Comparison of ENCODE assay signal across 15 cellular contexts in genomic region chr9:15696979-15697378, GRCh38.
DNase-seq lines count a peak whose midpoint lies in the region; ATAC-seq, FAIRE-seq and TF ChIP-seq lines count a peak whose summit lies in the region.
"Had no signal": no experiment of that assay in that cellular context is flagged by ENCODE, and none has a peak within 500 bp of the region (broad histone marks: within the 10 kb centered on the region; RNA-seq: fewer than 3 reads in every experiment).

No MANE protein-coding gene starts in this region.

- H3K4me1 Mint-ChIP-seq in MCF 10A (ENCODE audit: insufficient read depth, unreplicated experiment) (peaks cover 17% of the 10 kb centered on the region), T-cell (no peaks in the 10 kb centered on the region)

- no peaks in the 10 kb centered on the region for H3K9me3 ChIP-seq in breast epithelium
- H3K9me3 ChIP-seq in fibroblast of lung (ENCODE audit: control insufficient read depth, insufficient read depth, low read depth, low read length) = no peaks in the 10 kb centered on the region
- H3K9me3 ChIP-seq: pancreas, Peyer's patch had no signal

- no peaks in the 10 kb centered on the region for H3K4me1 ChIP-seq in breast epithelium
- peaks cover 7% of the 10 kb centered on the region for H3K4me1 ChIP-seq in fibroblast of lung (ENCODE audit: control insufficient read depth, extremely low read depth, insufficient read depth, low read length)
- H3K4me1 ChIP-seq: pancreas, Peyer's patch had no signal

- TF ChIP-seq CTCF in MCF 10A (IDR thresholded peaks at IDR 0.05; ENCODE audit: unreplicated experiment) = no peak
- no peak for TF ChIP-seq CTCF in breast epithelium (IDR thresholded peaks at IDR 0.05)
- TF ChIP-seq CTCF in RWPE1 (conservative IDR thresholded peaks at IDR 0.05; ENCODE audit: low read depth) = no peak
- TF ChIP-seq CTCF in fibroblast of lung (conservative IDR thresholded peaks at IDR 0.05 in 1 of 2, IDR thresholded peaks at IDR 0.05 in 1 of 2; ENCODE audit: low read depth in 1 of 2, low read length in 2 of 2) = peak in 1 of 2 donors; percentile 9

- H3K4me3 Mint-ChIP-seq in MCF 10A (ENCODE audit: unreplicated experiment) (no peak overlapping the region), T-cell (no peak overlapping the region)
- H3K4me3 Mint-ChIP-seq: T-helper 2 cell treated with Interferon-gamma antibody and Interleukin-4, amounts not matched to agents 5 μg/mL and 100 μg/mL, for 36 hours had no signal

- H3K79me2 ChIP-seq in fibroblast of lung (ENCODE audit: control insufficient read depth, insufficient read depth, low read length) = no peaks in the 10 kb centered on the region

- peak overlapping the region; percentile 56 for H3K4me2 ChIP-seq in fibroblast of lung (ENCODE audit: extremely low read depth, insufficient read depth, low read length)

- H3K27ac Mint-ChIP-seq in MCF 10A (ENCODE audit: low read depth, unreplicated experiment) (peak overlapping the region; percentile 81), T-cell (no peak overlapping the region)
- H3K27ac Mint-ChIP-seq: T-helper 2 cell treated with Interferon-gamma antibody and Interleukin-4, amounts not matched to agents 5 μg/mL and 100 μg/mL, for 36 hours had no signal

- POLR2A ChIA-PET in MCF 10A (lab: Yijun Ruan, JAX) = interaction anchor here (0.9 to 3.1 kb wide), 6 partner anchors 8 to 42 kb away, joined by 4 to 13 read pairs (median 4); no protein-coding TSS in a partner anchor
- POLR2A ChIA-PET in RWPE1 (lab: Yijun Ruan, JAX; ENCODE audit: low non-redundant PET) = no interaction called here
- POLR2A ChIA-PET in T-cell (lab: Charles Lee) = no interaction called here

- no peaks in the 10 kb centered on the region for H4K20me1 ChIP-seq in fibroblast of lung (ENCODE audit: control insufficient read depth, extremely low read depth, insufficient read depth, low read length)

- no peaks in the 10 kb centered on the region for H3K27me3 Mint-ChIP-seq in MCF 10A (ENCODE audit: insufficient read depth, unreplicated experiment)
- H3K27me3 Mint-ChIP-seq in T-cell = no peaks in the 10 kb centered on the region

- intact Hi-C loops in MCF 10A (cut with micrococcal nuclease) (loop anchor here (1.0 kb wide), 1 partner anchor 38 kb away; no protein-coding TSS in a partner anchor), breast epithelium (cut with DNase I; ENCODE audit: low total_unique reads) (no loop called here)

- FAIRE-seq in urothelium cell line (lab: Jason Lieb, UNC) = no peak
- FAIRE-seq: pancreas had no signal

- no peak overlapping the region for H3K27ac ChIP-seq in breast epithelium
- H3K27ac ChIP-seq in RWPE1 = peak overlapping the region; percentile 67
- peak overlapping the region; percentile 33 for H3K27ac ChIP-seq in fibroblast of lung (ENCODE audit: insufficient read depth, low read length)
- H3K27ac ChIP-seq: pancreas, Peyer's patch had no signal

- no peaks in the 10 kb centered on the region for H3K9me3 Mint-ChIP-seq in MCF 10A (ENCODE audit: unreplicated experiment)
- H3K9me3 Mint-ChIP-seq in T-cell = peaks cover 0 to 6% (median 2%) of the 10 kb centered on the region in 3 donors
- H3K9me3 Mint-ChIP-seq: T-helper 2 cell treated with Interferon-gamma antibody and Interleukin-4, amounts not matched to agents 5 μg/mL and 100 μg/mL, for 36 hours had no signal

- no peak overlapping the region for H3K9ac ChIP-seq in fibroblast of lung (ENCODE audit: insufficient read depth, low read length)

- no peak for TF ChIP-seq POLR2A in breast epithelium (IDR thresholded peaks at IDR 0.05)

- H3K27me3 ChIP-seq in breast epithelium (no peaks in the 10 kb centered on the region), fibroblast of lung (ENCODE audit: control insufficient read depth, insufficient read depth, low read length) (no peaks in the 10 kb centered on the region)
- H3K27me3 ChIP-seq: pancreas, Peyer's patch had no signal

- ATAC-seq in HG03342 (IDR thresholded peaks at IDR 0.05; ENCODE audit: unreplicated experiment) (no peak), T-cell (replicated peaks in 1 of 4) (no peak), GM19328 (IDR thresholded peaks at IDR 0.05; ENCODE audit: unreplicated experiment) (no peak)
- ATAC-seq: pancreas had no signal

- peak overlapping the region; percentile 51 for H2AFZ ChIP-seq in fibroblast of lung (ENCODE audit: low read length)

- H3K4me3 ChIP-seq in breast epithelium (no peak overlapping the region), fibroblast of lung (replicated peaks in 1 of 4; ENCODE audit: control extremely low read depth in 1 of 4, insufficient read depth in 1 of 4, low read depth in 3 of 4, low read length in 4 of 4) (no peak overlapping the region)
- H3K4me3 ChIP-seq: pancreas, Peyer's patch had no signal

- CTCF ChIA-PET in MCF 10A (lab: Yijun Ruan, JAX) (interaction anchor here (0.9 to 1.3 kb wide), 2 partner anchors 12 to 141 kb away, joined by 3 to 4 read pairs; no protein-coding TSS in a partner anchor), RWPE1 (lab: Yijun Ruan, JAX) (no interaction called here), T-cell (lab: Charles Lee) (no interaction called here)

- DNase-seq in MCF 10A (ENCODE audit: unreplicated experiment) = peak; percentile 25
- no peak for DNase-seq in breast epithelium (ENCODE audit: low spot score in 2 of 2)
- no peak for DNase-seq in RWPE1 (ENCODE audit: low spot score)
- DNase-seq in fibroblast of lung (ENCODE audit: low read depth in 2 of 2) = peak in 1 of 2 donors; percentile 60
- peak; percentile 15 for DNase-seq in urothelium cell line (ENCODE audit: low spot score)
- no peak for DNase-seq in T-cell
- DNase-seq: activated CD4-positive, alpha-beta T cell treated with anti-CD3 and anti-CD28 coated beads, Interleukin-2, amount 50 U/mL, for 1 hour; midbrain; NCI-H524; pancreas; Peyer's patch; stimulated activated CD4-positive, alpha-beta T cell treated with anti-CD3 and anti-CD28 coated beads, Interleukin-12 subunit alpha, Interleukin-12 subunit beta, amount 100 ng/mL, for 4 hours had no signal

- no peaks in the 10 kb centered on the region for H3K36me3 ChIP-seq in breast epithelium
- no peaks in the 10 kb centered on the region for H3K36me3 ChIP-seq in fibroblast of lung (ENCODE audit: control insufficient read depth, insufficient read depth, low read length)
- H3K36me3 ChIP-seq: pancreas, Peyer's patch had no signal

- BruUV-seq in MCF 10A (replicated peaks; lab: Mats Ljungman, UMichigan) = no TSS peak

- H3K36me3 Mint-ChIP-seq in MCF 10A (ENCODE audit: insufficient read depth, unreplicated experiment) = peaks cover 9% of the 10 kb centered on the region
- H3K36me3 Mint-ChIP-seq in T-cell = peaks cover 4% of the 10 kb centered on the region

Comparison
In these comparisons a context has a peak if more than half of its experiments do, and no peak if none do; other contexts are left out.
1. DNase-seq: peak in MCF 10A (single experiment) and urothelium cell line (single experiment); none in breast epithelium (0 of 2), RWPE1 (single experiment) and T-cell (0 of 34).
2. H3K27ac ChIP-seq: peak in RWPE1 (single experiment) and fibroblast of lung (single experiment); none in breast epithelium (0 of 2).